ENCODE assay signal across 1 cellular context in the genomic region with DNA sequence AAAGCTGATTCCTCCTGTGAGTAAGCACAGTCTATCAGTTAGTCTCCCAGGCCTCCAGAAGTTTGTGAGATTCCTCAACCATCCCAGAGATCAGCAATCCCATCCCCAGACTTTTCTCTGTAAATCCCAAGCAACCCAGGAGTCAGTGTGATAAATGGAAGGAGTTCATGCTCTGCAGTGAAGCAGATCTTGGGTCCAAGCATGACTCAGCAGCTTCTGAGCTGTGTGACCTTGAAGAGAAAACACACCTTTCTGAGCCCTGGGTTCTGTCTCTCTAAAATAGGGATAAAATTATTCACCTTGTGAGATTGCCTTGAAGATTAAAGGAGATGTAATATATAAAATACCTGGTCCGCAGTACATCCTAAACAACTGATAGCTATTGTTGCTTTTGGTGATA.
TF ChIP-seq lines count a peak whose summit lies in the region.

No MANE protein-coding gene starts in this region.

TF ChIP-seq in GM23338, 12 proteins besides CTCF, POLR2A, EP300 and RAD21 (continued from another document):
- no peak for TF ChIP-seq ZNF114 (CRISPR knock-in tag; IDR thresholded peaks at IDR 0.05)
- no peak for TF ChIP-seq ZNF331 (CRISPR knock-in tag; IDR thresholded peaks at IDR 0.05; ENCODE audit: low read depth)
- TF ChIP-seq EZH2phosphoT487 (IDR thresholded peaks at IDR 0.05; ENCODE audit: unreplicated experiment), result no peak
